In the genomic region with DNA sequence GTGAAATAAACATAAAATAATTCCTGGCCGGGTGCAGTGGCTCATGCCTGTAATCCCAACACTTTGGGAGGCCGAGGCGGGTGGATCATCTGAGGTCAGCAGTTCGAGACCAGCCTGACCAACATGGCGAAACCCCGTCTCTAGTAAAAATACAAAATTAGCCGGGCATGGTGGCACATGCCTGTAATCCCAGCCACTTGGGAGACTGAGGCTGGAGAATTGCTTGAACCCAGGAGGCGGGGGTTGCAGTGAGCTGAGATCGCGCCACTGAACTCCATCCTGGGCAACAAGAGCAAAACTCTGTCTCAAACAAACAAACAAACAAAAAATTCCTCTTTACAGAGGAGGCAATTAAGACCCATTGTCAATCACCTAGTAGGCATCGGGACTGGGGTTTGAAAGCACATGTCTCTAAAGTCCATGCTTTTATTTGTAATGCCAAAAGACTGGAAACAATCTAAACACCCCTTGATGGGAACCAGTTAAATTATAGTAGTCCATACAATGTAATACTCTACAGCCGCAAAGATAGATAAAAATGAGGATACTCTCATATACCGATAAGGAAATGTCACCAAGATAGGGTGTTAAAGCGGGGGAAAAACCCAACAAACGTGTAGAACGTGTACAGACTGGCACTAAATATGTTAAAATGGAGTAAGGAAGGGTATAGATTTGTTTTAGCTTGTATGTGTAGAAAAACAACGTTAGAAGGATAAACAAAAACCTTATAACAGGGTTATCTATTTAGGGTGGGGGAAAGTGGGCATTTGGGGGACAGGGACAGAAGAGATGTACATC, we compare ENCODE assay signal across 1 cellular context.
TF ChIP-seq lines count a peak whose summit lies in the region.

No MANE protein-coding gene starts in this region.

TF ChIP-seq in K562, 482 proteins besides CTCF, POLR2A, EP300 and RAD21 (continued from another document):
- TF ChIP-seq, protein P1, sequence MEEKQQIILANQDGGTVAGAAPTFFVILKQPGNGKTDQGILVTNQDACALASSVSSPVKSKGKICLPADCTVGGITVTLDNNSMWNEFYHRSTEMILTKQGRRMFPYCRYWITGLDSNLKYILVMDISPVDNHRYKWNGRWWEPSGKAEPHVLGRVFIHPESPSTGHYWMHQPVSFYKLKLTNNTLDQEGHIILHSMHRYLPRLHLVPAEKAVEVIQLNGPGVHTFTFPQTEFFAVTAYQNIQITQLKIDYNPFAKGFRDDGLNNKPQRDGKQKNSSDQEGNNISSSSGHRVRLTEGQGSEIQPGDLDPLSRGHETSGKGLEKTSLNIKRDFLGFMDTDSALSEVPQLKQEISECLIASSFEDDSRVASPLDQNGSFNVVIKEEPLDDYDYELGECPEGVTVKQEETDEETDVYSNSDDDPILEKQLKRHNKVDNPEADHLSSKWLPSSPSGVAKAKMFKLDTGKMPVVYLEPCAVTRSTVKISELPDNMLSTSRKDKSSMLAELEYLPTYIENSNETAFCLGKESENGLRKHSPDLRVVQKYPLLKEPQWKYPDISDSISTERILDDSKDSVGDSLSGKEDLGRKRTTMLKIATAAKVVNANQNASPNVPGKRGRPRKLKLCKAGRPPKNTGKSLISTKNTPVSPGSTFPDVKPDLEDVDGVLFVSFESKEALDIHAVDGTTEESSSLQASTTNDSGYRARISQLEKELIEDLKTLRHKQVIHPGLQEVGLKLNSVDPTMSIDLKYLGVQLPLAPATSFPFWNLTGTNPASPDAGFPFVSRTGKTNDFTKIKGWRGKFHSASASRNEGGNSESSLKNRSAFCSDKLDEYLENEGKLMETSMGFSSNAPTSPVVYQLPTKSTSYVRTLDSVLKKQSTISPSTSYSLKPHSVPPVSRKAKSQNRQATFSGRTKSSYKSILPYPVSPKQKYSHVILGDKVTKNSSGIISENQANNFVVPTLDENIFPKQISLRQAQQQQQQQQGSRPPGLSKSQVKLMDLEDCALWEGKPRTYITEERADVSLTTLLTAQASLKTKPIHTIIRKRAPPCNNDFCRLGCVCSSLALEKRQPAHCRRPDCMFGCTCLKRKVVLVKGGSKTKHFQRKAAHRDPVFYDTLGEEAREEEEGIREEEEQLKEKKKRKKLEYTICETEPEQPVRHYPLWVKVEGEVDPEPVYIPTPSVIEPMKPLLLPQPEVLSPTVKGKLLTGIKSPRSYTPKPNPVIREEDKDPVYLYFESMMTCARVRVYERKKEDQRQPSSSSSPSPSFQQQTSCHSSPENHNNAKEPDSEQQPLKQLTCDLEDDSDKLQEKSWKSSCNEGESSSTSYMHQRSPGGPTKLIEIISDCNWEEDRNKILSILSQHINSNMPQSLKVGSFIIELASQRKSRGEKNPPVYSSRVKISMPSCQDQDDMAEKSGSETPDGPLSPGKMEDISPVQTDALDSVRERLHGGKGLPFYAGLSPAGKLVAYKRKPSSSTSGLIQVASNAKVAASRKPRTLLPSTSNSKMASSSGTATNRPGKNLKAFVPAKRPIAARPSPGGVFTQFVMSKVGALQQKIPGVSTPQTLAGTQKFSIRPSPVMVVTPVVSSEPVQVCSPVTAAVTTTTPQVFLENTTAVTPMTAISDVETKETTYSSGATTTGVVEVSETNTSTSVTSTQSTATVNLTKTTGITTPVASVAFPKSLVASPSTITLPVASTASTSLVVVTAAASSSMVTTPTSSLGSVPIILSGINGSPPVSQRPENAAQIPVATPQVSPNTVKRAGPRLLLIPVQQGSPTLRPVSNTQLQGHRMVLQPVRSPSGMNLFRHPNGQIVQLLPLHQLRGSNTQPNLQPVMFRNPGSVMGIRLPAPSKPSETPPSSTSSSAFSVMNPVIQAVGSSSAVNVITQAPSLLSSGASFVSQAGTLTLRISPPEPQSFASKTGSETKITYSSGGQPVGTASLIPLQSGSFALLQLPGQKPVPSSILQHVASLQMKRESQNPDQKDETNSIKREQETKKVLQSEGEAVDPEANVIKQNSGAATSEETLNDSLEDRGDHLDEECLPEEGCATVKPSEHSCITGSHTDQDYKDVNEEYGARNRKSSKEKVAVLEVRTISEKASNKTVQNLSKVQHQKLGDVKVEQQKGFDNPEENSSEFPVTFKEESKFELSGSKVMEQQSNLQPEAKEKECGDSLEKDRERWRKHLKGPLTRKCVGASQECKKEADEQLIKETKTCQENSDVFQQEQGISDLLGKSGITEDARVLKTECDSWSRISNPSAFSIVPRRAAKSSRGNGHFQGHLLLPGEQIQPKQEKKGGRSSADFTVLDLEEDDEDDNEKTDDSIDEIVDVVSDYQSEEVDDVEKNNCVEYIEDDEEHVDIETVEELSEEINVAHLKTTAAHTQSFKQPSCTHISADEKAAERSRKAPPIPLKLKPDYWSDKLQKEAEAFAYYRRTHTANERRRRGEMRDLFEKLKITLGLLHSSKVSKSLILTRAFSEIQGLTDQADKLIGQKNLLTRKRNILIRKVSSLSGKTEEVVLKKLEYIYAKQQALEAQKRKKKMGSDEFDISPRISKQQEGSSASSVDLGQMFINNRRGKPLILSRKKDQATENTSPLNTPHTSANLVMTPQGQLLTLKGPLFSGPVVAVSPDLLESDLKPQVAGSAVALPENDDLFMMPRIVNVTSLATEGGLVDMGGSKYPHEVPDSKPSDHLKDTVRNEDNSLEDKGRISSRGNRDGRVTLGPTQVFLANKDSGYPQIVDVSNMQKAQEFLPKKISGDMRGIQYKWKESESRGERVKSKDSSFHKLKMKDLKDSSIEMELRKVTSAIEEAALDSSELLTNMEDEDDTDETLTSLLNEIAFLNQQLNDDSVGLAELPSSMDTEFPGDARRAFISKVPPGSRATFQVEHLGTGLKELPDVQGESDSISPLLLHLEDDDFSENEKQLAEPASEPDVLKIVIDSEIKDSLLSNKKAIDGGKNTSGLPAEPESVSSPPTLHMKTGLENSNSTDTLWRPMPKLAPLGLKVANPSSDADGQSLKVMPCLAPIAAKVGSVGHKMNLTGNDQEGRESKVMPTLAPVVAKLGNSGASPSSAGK (IDR thresholded peaks at IDR 0.05), result peak; percentile 56
- TF ChIP-seq, protein P2, sequence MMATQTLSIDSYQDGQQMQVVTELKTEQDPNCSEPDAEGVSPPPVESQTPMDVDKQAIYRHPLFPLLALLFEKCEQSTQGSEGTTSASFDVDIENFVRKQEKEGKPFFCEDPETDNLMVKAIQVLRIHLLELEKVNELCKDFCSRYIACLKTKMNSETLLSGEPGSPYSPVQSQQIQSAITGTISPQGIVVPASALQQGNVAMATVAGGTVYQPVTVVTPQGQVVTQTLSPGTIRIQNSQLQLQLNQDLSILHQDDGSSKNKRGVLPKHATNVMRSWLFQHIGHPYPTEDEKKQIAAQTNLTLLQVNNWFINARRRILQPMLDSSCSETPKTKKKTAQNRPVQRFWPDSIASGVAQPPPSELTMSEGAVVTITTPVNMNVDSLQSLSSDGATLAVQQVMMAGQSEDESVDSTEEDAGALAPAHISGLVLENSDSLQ (IDR thresholded peaks at IDR 0.05), result peak; percentile 64; the same call in 1 of the 2 replicates
